Comparison of ENCODE assay signal across 8 cellular contexts in genomic region chr17:17849863-17850373, GRCh38. TPM values are rescaled to one million over a fixed set of nuclear protein-coding genes. Genes with fewer than 3 reads are reported as not detected.
DNase-seq lines count a peak whose midpoint lies in the region; TF ChIP-seq lines count a peak whose summit lies in the region.

No MANE protein-coding gene starts in this region.

- H3K9ac ChIP-seq in MM.1S (ENCODE audit: low read length), result no peak overlapping the region

- no peaks in the 10 kb centered on the region for H3K9me3 Mint-ChIP-seq in progenitor cell of endocrine pancreas (ENCODE audit: low read depth)

- H3K4me1 Mint-ChIP-seq in progenitor cell of endocrine pancreas (ENCODE audit: low read depth), result peaks cover 7% of the 10 kb centered on the region

- H3K4me2 ChIP-seq in MM.1S (ENCODE audit: low read depth, low read length), result no peak overlapping the region

- H3K36me3 ChIP-seq in MM.1S (replicated peaks; ENCODE audit: insufficient read depth, low read length), result no peaks in the 10 kb centered on the region

- H3F3A ChIP-seq in MM.1S (ENCODE audit: insufficient read depth, low read length), result no peaks in the 10 kb centered on the region

- no peaks in the 10 kb centered on the region for H3K79me2 ChIP-seq in MM.1S (ENCODE audit: low read length)

- no peaks in the 10 kb centered on the region for H4K20me1 ChIP-seq in MM.1S (ENCODE audit: insufficient read depth, low read length)

- no peaks in the 10 kb centered on the region for H3K27me3 Mint-ChIP-seq in progenitor cell of endocrine pancreas

- no peak overlapping the region for H3K4me3 Mint-ChIP-seq in progenitor cell of endocrine pancreas (ENCODE audit: low read depth)

- no peaks in the 10 kb centered on the region for H3K9me3 ChIP-seq in MM.1S (replicated peaks; ENCODE audit: insufficient read depth, low read length)

- no peak overlapping the region for H3K27ac ChIP-seq in MM.1S (ENCODE audit: low read length)

- no peaks in the 10 kb centered on the region for H3K27me3 ChIP-seq in MM.1S (replicated peaks; ENCODE audit: insufficient read depth, low read length)

- DNase-seq in NCI-H1105 treated with DMSO at 0.1 percent for 48 hours (lab: John Stamatoyannopoulos, UW) (peak; percentile 14), NCI-H1105 (lab: John Stamatoyannopoulos, UW) (no peak), NCI-H2227 (lab: John Stamatoyannopoulos, UW; ENCODE audit: unreplicated experiment) (peak; percentile 27), activated T-cell treated with anti-CD3 and anti-CD28 coated beads for 48 hours (ENCODE audit: low read depth) (peak; percentile 72), fibroblast of peridontal ligament (ENCODE audit: extremely low read depth) (peak; percentile 33), progenitor cell of endocrine pancreas (ENCODE audit: low spot score, unreplicated experiment) (no peak), DMS153 treated with DMSO at 0.1 percent for 48 hours (lab: John Stamatoyannopoulos, UW; ENCODE audit: unreplicated experiment) (no peak), MM.1S (no peak)

- no peak overlapping the region for H3K27ac Mint-ChIP-seq in progenitor cell of endocrine pancreas

- no peaks in the 10 kb centered on the region for H3K36me3 Mint-ChIP-seq in progenitor cell of endocrine pancreas (ENCODE audit: insufficient read depth)

- no peaks in the 10 kb centered on the region for H3K9me2 ChIP-seq in MM.1S (replicated peaks; ENCODE audit: insufficient read depth, low read length)

- peaks cover 7% of the 10 kb centered on the region for H3K4me1 ChIP-seq in MM.1S (ENCODE audit: low read length)

- no peak overlapping the region for H2AFZ ChIP-seq in MM.1S (ENCODE audit: low read length)

- TF ChIP-seq CTCF in progenitor cell of endocrine pancreas (IDR thresholded peaks at IDR 0.05; ENCODE audit: unreplicated experiment) (peak; percentile 17), MM.1S (IDR thresholded peaks at IDR 0.05; ENCODE audit: low read length) (no peak)

- no peak overlapping the region for H3K4me3 ChIP-seq in MM.1S (ENCODE audit: low read length)

RNA-seq across cellular contexts. Expression of gene SREBF1, which starts 13.1 kb away (rescaled TPM):
- total RNA-seq in progenitor cell of endocrine pancreas, result 85.0 and 98.9 TPM in 2 replicates

Comparison
In these comparisons a context has a peak if more than half of its experiments do, and no peak if none do; other contexts are left out.
1. DNase-seq: peak in NCI-H1105 treated with DMSO at 0.1 percent for 48 hours (single experiment), NCI-H2227 (single experiment), activated T-cell treated with anti-CD3 and anti-CD28 coated beads for 48 hours (single experiment) and fibroblast of peridontal ligament (single experiment); none in NCI-H1105 (single experiment), progenitor cell of endocrine pancreas (single experiment), DMS153 treated with DMSO at 0.1 percent for 48 hours (single experiment) and MM.1S (single experiment).